Comparison of ENCODE assay signal across 23 cellular contexts in genomic region chr11:70315726-70316125, GRCh38. TPM values are rescaled to one million over a fixed set of nuclear protein-coding genes. Genes with fewer than 3 reads are reported as not detected.
DNase-seq lines count a peak whose midpoint lies in the region; TF ChIP-seq lines count a peak whose summit lies in the region.
"Had no signal": no experiment of that assay in that cellular context is flagged by ENCODE, and none has a peak within 500 bp of the region (broad histone marks: within the 10 kb centered on the region; RNA-seq: fewer than 3 reads in every experiment).

No MANE protein-coding gene starts in this region.

- peak overlapping the region in 7 of 8 donors; percentile 36 to 84 (median 69) for H3K27ac ChIP-seq in spleen
- H3K27ac ChIP-seq: foreskin keratinocyte, PC-9, SJSA1 had no signal

- DNase-seq in HFFc6 (no peak), NOMO-1 treated with dmso at 0.1 percent for 144 hours (lab: John Stamatoyannopoulos, UW; ENCODE audit: unreplicated experiment) (peak; percentile 84), dermis blood vessel endothelial cell (peak; percentile 33), spleen (no peak), NCI-H1694 treated with DMSO at 0.1 percent for 48 hours (lab: John Stamatoyannopoulos, UW) (no peak)
- DNase-seq in stimulated activated CD4-positive, alpha-beta T cell treated with anti-CD3 and anti-CD28 coated beads, Interleukin-2, amount 100 ng/mL, for 48 hours, result no peak
- DNase-seq in T-helper 2 cell treated with Interferon-gamma antibody and Interleukin-4, amounts not matched to agents 5 μg/mL and 100 μg/mL, for 36 hours (ENCODE audit: low spot score), result no peak
- DNase-seq: activated naive CD4-positive, alpha-beta T cell treated with Interleukin-2 at 50 U/mL for 16 hours; activated T-cell treated with anti-CD3 and anti-CD28 coated beads, Interleukin-2, amount 50 U/mL, for 24 hours; aorta; central memory CD4-positive, alpha-beta T cell; DMS79; erythroblast; foreskin keratinocyte; hypothalamus; islet precursor cell; NCI-H1436; NCI-H748 treated with DMSO at 0.1 percent for 48 hours; nucleus accumbens; PC-9 had no signal

- H3K4me3 Mint-ChIP-seq in HFFc6, result no peak overlapping the region
- H3K4me3 Mint-ChIP-seq in T-helper 2 cell treated with Interferon-gamma antibody and Interleukin-4, amounts not matched to agents 5 μg/mL and 100 μg/mL, for 36 hours, result no peak overlapping the region
- H3K4me3 Mint-ChIP-seq: activated T-cell treated with anti-CD3 and anti-CD28 coated beads, Interleukin-2, amount 50 U/mL, for 24 hours had no signal

- H3K4me1 ChIP-seq in spleen, result peaks cover 0 to 82% (median 37%) of the 10 kb centered on the region in 6 donors
- H3K4me1 ChIP-seq: foreskin keratinocyte, HAP-1, SJSA1 had no signal

- H3K27me3 Mint-ChIP-seq in HFFc6 (ENCODE audit: insufficient read depth), result peaks cover 2% of the 10 kb centered on the region
- no peaks in the 10 kb centered on the region for H3K27me3 Mint-ChIP-seq in T-helper 2 cell treated with Interferon-gamma antibody and Interleukin-4, amounts not matched to agents 5 μg/mL and 100 μg/mL, for 36 hours (ENCODE audit: low read depth)
- H3K27me3 Mint-ChIP-seq: activated T-cell treated with anti-CD3 and anti-CD28 coated beads, Interleukin-2, amount 50 U/mL, for 24 hours had no signal

- intact Hi-C loops in spleen (cut with DNase I; ENCODE audit: low total_unique reads), result no loop called here

- no peak for TF ChIP-seq POLR2A in spleen (IDR thresholded peaks at IDR 0.05)

- H3K9me3 Mint-ChIP-seq in HFFc6, result no peaks in the 10 kb centered on the region
- H3K9me3 Mint-ChIP-seq in T-helper 2 cell treated with Interferon-gamma antibody and Interleukin-4, amounts not matched to agents 5 μg/mL and 100 μg/mL, for 36 hours, result no peaks in the 10 kb centered on the region
- H3K9me3 Mint-ChIP-seq: activated T-cell treated with anti-CD3 and anti-CD28 coated beads, Interleukin-2, amount 50 U/mL, for 24 hours had no signal

- peak overlapping the region in 1 of 8 donors; percentile 42 for H3K4me3 ChIP-seq in spleen
- H3K4me3 ChIP-seq: HAP-1, lung, PC-9, SJSA1 had no signal

- H3K36me3 Mint-ChIP-seq in HFFc6 (ENCODE audit: low read depth), result peaks cover 4% of the 10 kb centered on the region; the same call in 1 of the 2 replicates
- H3K36me3 Mint-ChIP-seq in T-helper 2 cell treated with Interferon-gamma antibody and Interleukin-4, amounts not matched to agents 5 μg/mL and 100 μg/mL, for 36 hours (ENCODE audit: low read depth), result peaks cover 2% of the 10 kb centered on the region

- 31 to 52% (median 49%) methylated on average over 4 of the region's 4 CpGs for WGBS in spleen, 5 donors

- peaks cover 0 to 63% (median 9%) of the 10 kb centered on the region in 6 donors for H3K36me3 ChIP-seq in spleen

- no peak for TF ChIP-seq CTCF in HFFc6 (IDR thresholded peaks at IDR 0.05)
- no peak for TF ChIP-seq CTCF in spleen (IDR thresholded peaks at IDR 0.05 in 8 of 11, conservative IDR thresholded peaks at IDR 0.05 in 3 of 11)

- no peaks in the 10 kb centered on the region for H3K27me3 ChIP-seq in spleen (replicated peaks in 1 of 7)
- H3K27me3 ChIP-seq: foreskin keratinocyte, SJSA1 had no signal

- peaks cover 6% of the 10 kb centered on the region for H3K4me1 Mint-ChIP-seq in HFFc6 (ENCODE audit: low read depth)
- no peaks in the 10 kb centered on the region for H3K4me1 Mint-ChIP-seq in T-helper 2 cell treated with Interferon-gamma antibody and Interleukin-4, amounts not matched to agents 5 μg/mL and 100 μg/mL, for 36 hours (ENCODE audit: low read depth)

- no peaks in the 10 kb centered on the region for H3K9me3 ChIP-seq in spleen
- H3K9me3 ChIP-seq: HAP-1, SJSA1 had no signal

- peak overlapping the region; percentile 10; the same call in 1 of the 2 replicates for H3K27ac Mint-ChIP-seq in HFFc6
- H3K27ac Mint-ChIP-seq in T-helper 2 cell treated with Interferon-gamma antibody and Interleukin-4, amounts not matched to agents 5 μg/mL and 100 μg/mL, for 36 hours, result no peak overlapping the region
- H3K27ac Mint-ChIP-seq: activated T-cell treated with anti-CD3 and anti-CD28 coated beads, Interleukin-2, amount 50 U/mL, for 24 hours had no signal

RNA-seq across cellular contexts. Expression of gene PPFIA1, which starts 45.2 kb away (rescaled TPM):
- 10 to 100 TPM; 29.4 to 40.0 (median 32.7) TPM for total RNA-seq in HFFc6 (2021; fragmentation: NEBNext Ultra II Directional; extraction: Animal tissue kit (Norgen Biotek cat#: 25700))
- 33.5 and 39.9 TPM in 2 replicates for total RNA-seq in dermis blood vessel endothelial cell
- 10 to 100 TPM; 46.1 to 73.5 (median 64.6) TPM for total RNA-seq in spleen
- 10 to 100 TPM in 2 of 3 donors, 1 to 10 TPM in 1; 7.6 to 18.4 (median 18.3) TPM for polyA plus RNA-seq in spleen

Comparison
In these comparisons a context has a peak if more than half of its experiments do, and no peak if none do; other contexts are left out.
1. DNase-seq: peak in NOMO-1 treated with dmso at 0.1 percent for 144 hours (single experiment) and dermis blood vessel endothelial cell (single experiment); none in HFFc6 (single experiment), spleen (single experiment), NCI-H1694 treated with DMSO at 0.1 percent for 48 hours (single experiment), stimulated activated CD4-positive, alpha-beta T cell treated with anti-CD3 and anti-CD28 coated beads, Interleukin-2, amount 100 ng/mL, for 48 hours (0 of 2) and T-helper 2 cell treated with Interferon-gamma antibody and Interleukin-4, amounts not matched to agents 5 μg/mL and 100 μg/mL, for 36 hours (single experiment).